12 cellular contexts compared by ENCODE assay signal in the genomic region with DNA sequence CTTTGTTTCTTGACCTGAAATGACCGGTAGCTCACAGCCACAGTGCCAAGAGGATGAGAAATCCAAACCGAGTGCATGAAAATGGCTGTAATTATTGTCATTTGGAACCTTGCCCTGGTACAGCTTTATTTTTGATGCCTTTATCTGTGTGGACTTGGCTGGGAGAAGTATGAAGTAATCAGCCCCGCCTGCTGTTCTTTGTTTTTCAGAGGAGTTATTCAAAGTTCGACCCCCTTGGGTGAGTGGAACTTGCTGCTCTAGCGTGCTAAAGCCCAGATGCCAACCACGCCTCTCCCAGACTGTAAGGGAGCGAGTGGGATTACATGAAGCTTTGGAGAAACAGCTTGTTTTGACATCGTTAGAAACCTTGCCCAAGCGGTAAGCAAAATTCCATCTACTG. TPM values are rescaled to one million over a fixed set of nuclear protein-coding genes. Genes with fewer than 3 reads are reported as not detected.
DNase-seq lines count a peak whose midpoint lies in the region; ATAC-seq and TF ChIP-seq lines count a peak whose summit lies in the region.
"Had no signal": no experiment of that assay in that cellular context is flagged by ENCODE, and none has a peak within 500 bp of the region (broad histone marks: within the 10 kb centered on the region; RNA-seq: fewer than 3 reads in every experiment).

No MANE protein-coding gene starts in this region.

- no peaks in the 10 kb centered on the region for H3K9me3 ChIP-seq in AG04450 (ENCODE audit: control insufficient read depth, insufficient read depth, low read length)
- no peaks in the 10 kb centered on the region for H3K9me3 ChIP-seq in MG63
- no peaks in the 10 kb centered on the region for H3K9me3 ChIP-seq in body of pancreas

- H3K4me3 Mint-ChIP-seq in progenitor cell of endocrine pancreas (ENCODE audit: low read depth) = no peak overlapping the region
- H3K4me3 Mint-ChIP-seq: CD14-positive monocyte; central memory CD8-positive, alpha-beta T cell had no signal

- H3K27me3 Mint-ChIP-seq in progenitor cell of endocrine pancreas = no peaks in the 10 kb centered on the region

- TF ChIP-seq POLR2A in body of pancreas (IDR thresholded peaks at IDR 0.05) = no peak

- no peaks in the 10 kb centered on the region for H3K36me3 Mint-ChIP-seq in progenitor cell of endocrine pancreas (ENCODE audit: insufficient read depth)
- H3K36me3 Mint-ChIP-seq: CD14-positive monocyte had no signal

- no peaks in the 10 kb centered on the region for H3K36me3 ChIP-seq in MG63
- H3K36me3 ChIP-seq in body of pancreas (replicated peaks in 1 of 2; ENCODE audit: insufficient read depth in 1 of 2, low read depth in 2 of 2) = no peaks in the 10 kb centered on the region

- POLR2A ChIA-PET in AG04450 (lab: Yijun Ruan, JAX) = no interaction called here

- 40 to 47% methylated on average over 9 of the region's 9 CpGs for WGBS in body of pancreas, 2 donors

- TF ChIP-seq CTCF in AG04450 (IDR thresholded peaks at IDR 0.05; ENCODE audit: low read depth, low read length) (no peak), body of pancreas (IDR thresholded peaks at IDR 0.05) (no peak), progenitor cell of endocrine pancreas (IDR thresholded peaks at IDR 0.05; ENCODE audit: unreplicated experiment) (no peak)

- H3K4me1 ChIP-seq in body of pancreas = no peaks in the 10 kb centered on the region

- peaks cover 2% of the 10 kb centered on the region for H3K4me1 Mint-ChIP-seq in progenitor cell of endocrine pancreas (ENCODE audit: low read depth)
- H3K4me1 Mint-ChIP-seq: CD14-positive monocyte; central memory CD8-positive, alpha-beta T cell had no signal

- DNase-seq in AG04450 (ENCODE audit: low read depth, low spot score) (peak; percentile 1), MG63 (peak; percentile 85), body of pancreas (peak in 1 of 4 donors; percentile 19), inferior parietal cortex (ENCODE audit: extremely low spot score) (peak; percentile 42), NCI-H187 treated with DMSO at 0.1 percent for 48 hours (lab: John Stamatoyannopoulos, UW) (no peak), progenitor cell of endocrine pancreas (ENCODE audit: low spot score, unreplicated experiment) (no peak), Kasumi-1 (lab: John Stamatoyannopoulos, UW) (no peak)
- no peak for DNase-seq in activated CD4-positive, CD25-positive, alpha-beta regulatory T cell treated with anti-CD3 and anti-CD28 coated beads, Interleukin-2, amount 50 U/mL, for 72 hours
- DNase-seq: NCI-H2029 had no signal

- H3K9me3 Mint-ChIP-seq in progenitor cell of endocrine pancreas (ENCODE audit: low read depth) = peaks cover 4% of the 10 kb centered on the region
- H3K9me3 Mint-ChIP-seq: central memory CD8-positive, alpha-beta T cell had no signal

- intact Hi-C loops in body of pancreas (cut with DNase I) = no loop called here

- no peak overlapping the region for H3K27ac Mint-ChIP-seq in progenitor cell of endocrine pancreas

- CTCF ChIA-PET in AG04450 (lab: Charles Lee) = no interaction called here

- no peak overlapping the region for H3K4me3 ChIP-seq in AG04450 (ENCODE audit: low read depth, low read length)
- no peak overlapping the region for H3K4me3 ChIP-seq in MG63
- H3K4me3 ChIP-seq in body of pancreas = no peak overlapping the region

- H3K27ac ChIP-seq in AG04450 (ENCODE audit: low read depth, low read length) (no peak overlapping the region), body of pancreas (no peak overlapping the region)

- H3K27me3 ChIP-seq in AG04450 (ENCODE audit: control insufficient read depth, insufficient read depth, low read length) = no peaks in the 10 kb centered on the region
- no peaks in the 10 kb centered on the region for H3K27me3 ChIP-seq in MG63
- no peaks in the 10 kb centered on the region for H3K27me3 ChIP-seq in body of pancreas

- peak; percentile 40 for ATAC-seq in body of pancreas

RNA-seq across cellular contexts. Expression of a gene that starts 48.3 kb away (rescaled TPM):
- 0.01 TPM in 1 of 2 replicates, not detected in the other for polyA plus RNA-seq in AG04450 (2011; rRNA removed)
- polyA minus RNA-seq in AG04450 (2011; rRNA and poly(A)+ RNA removed) = not detected in 2 replicates
- not detected in 2 replicates for total RNA-seq in MG63 (2014; rRNA removed; shearing (Covaris generic); ENCODE audit: low replicate concordance)
- total RNA-seq in body of pancreas (not detected), progenitor cell of endocrine pancreas (not detected in 2 replicates)
- polyA plus RNA-seq: CD14-positive monocyte, neural cell had no signal

Comparison
In these comparisons a context has a peak if more than half of its experiments do, and no peak if none do; other contexts are left out.
1. DNase-seq: peak in AG04450 (single experiment), MG63 (single experiment) and inferior parietal cortex (single experiment); none in activated CD4-positive, CD25-positive, alpha-beta regulatory T cell treated with anti-CD3 and anti-CD28 coated beads, Interleukin-2, amount 50 U/mL, for 72 hours (single experiment), NCI-H187 treated with DMSO at 0.1 percent for 48 hours (single experiment), progenitor cell of endocrine pancreas (single experiment) and Kasumi-1 (0 of 2).